8 cellular contexts compared by ENCODE assay signal in the genomic region with DNA sequence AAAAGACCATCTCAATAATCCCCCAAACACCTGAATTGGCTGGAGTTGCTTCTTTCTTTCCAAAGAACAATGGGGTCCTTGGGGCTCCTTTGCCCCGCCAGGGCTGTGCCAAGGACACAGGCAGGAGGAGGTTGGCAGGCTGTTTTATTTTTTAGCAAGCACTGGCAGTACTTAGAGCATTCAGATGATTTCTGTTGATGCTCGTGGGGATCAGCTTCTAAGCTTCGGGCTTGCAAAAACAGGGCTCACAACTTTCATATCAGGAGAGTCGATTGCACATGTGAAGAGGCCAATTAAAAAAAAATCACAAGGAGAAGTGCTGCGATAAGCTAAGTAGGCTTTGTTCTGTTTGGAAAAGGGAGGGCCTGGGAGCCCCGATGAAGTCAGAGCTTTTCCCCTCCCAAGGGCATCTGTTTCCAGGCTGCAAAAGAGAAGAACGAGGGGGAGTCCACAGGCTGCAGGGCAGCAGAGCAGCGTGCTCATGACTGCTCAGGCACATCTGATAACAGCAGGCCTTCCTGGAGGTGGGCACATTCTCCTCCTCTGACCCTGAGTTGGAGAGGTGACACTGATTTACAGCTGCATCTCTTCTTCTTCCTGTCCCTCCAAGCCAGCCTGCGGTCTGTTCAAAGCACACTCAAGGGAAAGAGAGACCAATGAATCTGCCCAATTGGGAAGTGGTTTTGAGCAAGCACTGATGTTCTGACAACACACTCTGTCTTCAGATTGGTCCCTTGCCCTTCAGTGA. TPM values are rescaled to one million over a fixed set of nuclear protein-coding genes. Genes with fewer than 3 reads are reported as not detected.
DNase-seq lines count a peak whose midpoint lies in the region; ATAC-seq and TF ChIP-seq lines count a peak whose summit lies in the region.

No MANE protein-coding gene starts in this region.

- peak; percentile 27 to 43 for ATAC-seq in stimulated activated naive B cell treated with anti-CD40 and anti-IgM and Interleukin-4, amounts not matched to agents 10 μg/mL and 1 μg/mL and 100 μg/mL, for 72 hours (replicated peaks)
- no peak for ATAC-seq in HG02678 (IDR thresholded peaks at IDR 0.05; ENCODE audit: unreplicated experiment)

- no peaks in the 10 kb centered on the region for H3K27me3 Mint-ChIP-seq in stimulated activated naive B cell treated with anti-CD40 and anti-IgM and Interleukin-4, amounts not matched to agents 10 μg/mL and 1 μg/mL and 100 μg/mL, for 72 hours

- peaks cover 0 to 1% of the 10 kb centered on the region in 2 donors for H3K9me3 Mint-ChIP-seq in stimulated activated naive B cell treated with anti-CD40 and anti-IgM and Interleukin-4, amounts not matched to agents 10 μg/mL and 1 μg/mL and 100 μg/mL, for 72 hours

- no peaks in the 10 kb centered on the region for H3K27me3 ChIP-seq in H7 (ENCODE audit: control insufficient read depth, insufficient read depth, low read length)

- H3K4me3 Mint-ChIP-seq in stimulated activated naive B cell treated with anti-CD40 and anti-IgM and Interleukin-4, amounts not matched to agents 10 μg/mL and 1 μg/mL and 100 μg/mL, for 72 hours: peak overlapping the region; percentile 76

- H3K36me3 ChIP-seq in H7 (replicated peaks; ENCODE audit: control insufficient read depth, insufficient read depth, low read length): no peaks in the 10 kb centered on the region

- H3K4me3 ChIP-seq in fibroblast of pulmonary artery (replicated peaks; ENCODE audit: low read depth, low read length) (no peak overlapping the region), H7 (ENCODE audit: insufficient read depth, low read depth, low read length) (no peak overlapping the region)

- TF ChIP-seq CTCF in fibroblast of pulmonary artery (IDR thresholded peaks at IDR 0.05; ENCODE audit: low read length, missing control alignments): no peak

- peak overlapping the region; percentile 99 for H3K27ac Mint-ChIP-seq in stimulated activated naive B cell treated with anti-CD40 and anti-IgM and Interleukin-4, amounts not matched to agents 10 μg/mL and 1 μg/mL and 100 μg/mL, for 72 hours

- H3K36me3 Mint-ChIP-seq in stimulated activated naive B cell treated with anti-CD40 and anti-IgM and Interleukin-4, amounts not matched to agents 10 μg/mL and 1 μg/mL and 100 μg/mL, for 72 hours: no peaks in the 10 kb centered on the region

- H3K4me1 Mint-ChIP-seq in stimulated activated naive B cell treated with anti-CD40 and anti-IgM and Interleukin-4, amounts not matched to agents 10 μg/mL and 1 μg/mL and 100 μg/mL, for 72 hours: peaks cover 63 to 85% of the 10 kb centered on the region in 2 donors

- DNase-seq in NCI-H345 (lab: John Stamatoyannopoulos, UW): peak; percentile 33
- no peak for DNase-seq in NCI-H345 treated with DMSO at 0.1 percent for 48 hours (lab: John Stamatoyannopoulos, UW; ENCODE audit: unreplicated experiment)
- peak; percentile 91 for DNase-seq in NCI-H510A (lab: John Stamatoyannopoulos, UW)
- DNase-seq in fibroblast of pulmonary artery (ENCODE audit: low read depth): peak; percentile 48
- peak; percentile 26 for DNase-seq in stimulated activated naive B cell treated with anti-CD40 and anti-IgM and Interleukin-4, amounts not matched to agents 10 μg/mL and 1 μg/mL and 100 μg/mL, for 72 hours
- DNase-seq in H7: no peak
- no peak for DNase-seq in NCI-H2081 (lab: John Stamatoyannopoulos, UW)

RNA-seq across cellular contexts. Expression of a gene that starts 27.3 kb away (rescaled TPM):
- total RNA-seq in H7 (2014; rRNA removed; shearing (Covaris generic)): 53.2 and 67.4 TPM in 2 replicates

Comparison
In these comparisons a context has a peak if more than half of its experiments do, and no peak if none do; other contexts are left out.
1. DNase-seq: peak in NCI-H345 (single experiment), NCI-H510A (single experiment), fibroblast of pulmonary artery (single experiment) and stimulated activated naive B cell treated with anti-CD40 and anti-IgM and Interleukin-4, amounts not matched to agents 10 μg/mL and 1 μg/mL and 100 μg/mL, for 72 hours (single experiment); none in NCI-H345 treated with DMSO at 0.1 percent for 48 hours (single experiment), H7 (single experiment) and NCI-H2081 (0 of 2).